8 cellular contexts compared by ENCODE assay signal in the genomic region with DNA sequence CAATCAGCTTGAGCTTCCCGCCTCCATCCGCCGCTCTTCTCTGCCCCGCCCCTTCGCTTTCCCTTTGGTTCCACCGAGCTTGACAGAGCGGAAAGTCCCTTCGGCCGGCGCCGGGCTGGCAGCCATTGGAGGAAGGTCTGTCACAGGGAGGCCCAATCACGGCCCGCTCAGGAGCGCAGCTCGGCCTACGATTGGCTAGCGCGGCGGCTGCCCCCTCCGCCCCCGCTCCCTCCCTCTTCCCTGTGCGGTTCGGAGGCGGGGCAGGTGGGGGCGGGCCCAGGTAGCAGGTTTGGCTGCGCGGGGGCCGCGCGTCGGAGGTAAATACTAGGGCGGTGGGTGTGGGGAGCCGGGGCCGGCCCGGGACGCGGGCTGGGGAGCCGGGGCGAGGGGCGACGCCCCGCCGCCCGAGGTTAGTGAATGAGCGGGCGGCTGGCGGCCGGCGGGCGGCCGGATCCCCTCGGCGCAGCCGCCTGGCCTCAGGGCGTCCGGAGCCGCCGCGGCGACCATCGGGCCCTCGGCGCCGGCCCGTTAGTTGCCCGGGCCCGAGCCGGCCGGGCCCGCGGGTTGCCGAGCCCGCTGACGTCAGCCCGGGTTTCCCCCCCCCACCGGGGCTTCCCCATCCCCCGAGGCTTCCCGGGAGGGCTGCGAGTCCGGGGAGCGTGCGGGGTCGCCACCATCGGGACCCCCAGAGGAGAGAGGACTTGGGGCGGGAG. TPM values are rescaled to one million over a fixed set of nuclear protein-coding genes. Genes with fewer than 3 reads are reported as not detected.
DNase-seq lines count a peak whose midpoint lies in the region; ATAC-seq, FAIRE-seq and TF ChIP-seq lines count a peak whose summit lies in the region.

CYLD (plus strand) TSS at position 279 of the 713 bp plus-strand sequence. CDS start 7,613 bp downstream, outside the sequence.

- no peaks in the 10 kb centered on the region for H3K36me3 Mint-ChIP-seq in type B pancreatic cell

- intact Hi-C loops in adrenal gland (cut with DNase I): no loop called here
- intact Hi-C loops in heart left ventricle (cut with DNase I): loop anchor here in 7 of 10 donors (2.0 to 10.0 kb wide), 5 partner anchors 40 to 77 kb away; partner anchors contain the start of gene NOD2 (in 1 of the 7)

- H3K4me1 Mint-ChIP-seq in type B pancreatic cell (ENCODE audit: unreplicated experiment): peaks cover 16% of the 10 kb centered on the region

- ATAC-seq in HG02852 (IDR thresholded peaks at IDR 0.05; ENCODE audit: unreplicated experiment) (peak; percentile 89), heart left ventricle (peak; percentile 99 to 100 (median 99))

- H3K27ac Mint-ChIP-seq in type B pancreatic cell: peak within 1 kb of the TSS; percentile 93

- FAIRE-seq in GM12892 (lab: Jason Lieb, UNC): peak; percentile 100

- H3K9me3 ChIP-seq in adrenal gland (replicated peaks in 1 of 3) (no peaks in the 10 kb centered on the region), heart left ventricle (no peaks in the 10 kb centered on the region)

- no peaks in the 10 kb centered on the region for H3K27me3 ChIP-seq in adrenal gland
- H3K27me3 ChIP-seq in heart left ventricle: no peaks in the 10 kb centered on the region

- peak within 1 kb of the TSS; percentile 91 for H3K4me3 Mint-ChIP-seq in type B pancreatic cell

- H3K36me3 ChIP-seq in adrenal gland (replicated peaks in 1 of 2) (no peaks in the 10 kb centered on the region), heart left ventricle (peaks cover 0 to 23% (median 0%) of the 10 kb centered on the region in 9 donors)

- WGBS in adrenal gland, 4 donors: 0 to 1% (median 0%) methylated on average over 1 to 85 of the region's 85 CpGs
- 0 to 2% (median 1%) methylated on average over 6 to 85 of the region's 85 CpGs for WGBS in heart left ventricle, 4 donors

- TF ChIP-seq POLR2A in GM12892 (IDR thresholded peaks at IDR 0.05; ENCODE audit: low read depth, low read length) (peak; percentile 58; the same call in 1 of the 2 replicates), adrenal gland (IDR thresholded peaks at IDR 0.05) (peak; percentile 68 to 86), heart left ventricle (IDR thresholded peaks at IDR 0.05) (peak in 1 of 2 donors; percentile 43)

- H3K27ac ChIP-seq in adrenal gland (peak within 1 kb of the TSS; percentile 66 to 98 (median 93)), heart left ventricle (peak within 1 kb of the TSS in 11 of 12 donors; percentile 76 to 97 (median 87))

- peak; percentile 93 for DNase-seq in GM12892 (ENCODE audit: insufficient read length)
- peak; percentile 97 for DNase-seq in NCI-H146 (lab: John Stamatoyannopoulos, UW)
- DNase-seq in T-helper 1 cell: peak; percentile 100
- peak; percentile 100 for DNase-seq in adrenal gland
- peak; percentile 100 for DNase-seq in heart left ventricle
- peak; percentile 100 for DNase-seq in pons (ENCODE audit: low spot score)
- peak; percentile 99 for DNase-seq in type B pancreatic cell (ENCODE audit: extremely low spot score, unreplicated experiment)

- H3K27me3 Mint-ChIP-seq in type B pancreatic cell: peaks cover 14% of the 10 kb centered on the region

- peak within 1 kb of the TSS; percentile 81 to 92 (median 84) for H3K4me3 ChIP-seq in adrenal gland
- H3K4me3 ChIP-seq in heart left ventricle: peak within 1 kb of the TSS; percentile 70 to 96 (median 92)

- H3K9me3 Mint-ChIP-seq in type B pancreatic cell: no peaks in the 10 kb centered on the region

- no peak for TF ChIP-seq CTCF in adrenal gland (IDR thresholded peaks at IDR 0.05)
- no peak for TF ChIP-seq CTCF in heart left ventricle (IDR thresholded peaks at IDR 0.05)
- no peak for TF ChIP-seq CTCF in type B pancreatic cell (conservative IDR thresholded peaks at IDR 0.05)

- H3K4me1 ChIP-seq in adrenal gland (replicated peaks in 1 of 2) (peaks cover 18 to 41% of the 10 kb centered on the region in 2 donors), heart left ventricle (peaks cover 3 to 45% (median 15%) of the 10 kb centered on the region in 12 donors)

RNA-seq across cellular contexts. Expression of gene CYLD, which starts in this region (rescaled TPM):
- polyA plus RNA-seq in GM12892 (2012; ENCODE audit: missing spikeins): 62.8 TPM
- total RNA-seq in adrenal gland (10 to 100 TPM; 33.9 to 74.4 (median 49.5) TPM), heart left ventricle (10 to 100 TPM; 20.2 to 68.8 (median 40.0) TPM), type B pancreatic cell (ENCODE audit: low replicate concordance) (21.8 and 24.9 TPM in 2 replicates)
- polyA plus RNA-seq in adrenal gland (10 to 100 TPM; 17.5 to 78.3 (median 31.8) TPM), heart left ventricle (10 to 100 TPM in 1 of 2 donors, 1 to 10 TPM in 1; 7.5 to 34.9 TPM)

Comparison
In these comparisons a context has a peak if more than half of its experiments do, and no peak if none do; other contexts are left out.
1. Peak in every context shown above with its lines: DNase-seq, ATAC-seq, H3K4me3 ChIP-seq and H3K27ac ChIP-seq.
2. intact Hi-C loops: an anchor here in heart left ventricle (2.0 to 10.0 kb wide); none called in adrenal gland.